ENCODE assay signal across 8 cellular contexts in genomic region chr11:66545701-66546367, GRCh38. TPM values are rescaled to one million over a fixed set of nuclear protein-coding genes. Genes with fewer than 3 reads are reported as not detected.
DNase-seq lines count a peak whose midpoint lies in the region; ATAC-seq and TF ChIP-seq lines count a peak whose summit lies in the region.

ZDHHC24 (minus strand) TSS chr11:66546048; CDS start chr11:66546003, 45 bp downstream.

- H3K9me3 ChIP-seq in PC-9 (ENCODE audit: insufficient read depth, low read depth) (no peaks in the 10 kb centered on the region), esophagus (ENCODE audit: control insufficient read depth in 2 of 2, insufficient read depth in 1 of 2, low read depth in 1 of 2, low read length in 1 of 2) (no peaks in the 10 kb centered on the region), mucosa of stomach (ENCODE audit: control insufficient read depth, low read length) (no peaks in the 10 kb centered on the region)

- no peak for TF ChIP-seq CTCF in PC-9 (conservative IDR thresholded peaks at IDR 0.05)

- CTCF ChIA-PET in PC-9 (lab: Charles Lee): interaction anchor here (0.6 kb wide), 2 partner anchors 79 to 1317 kb away, joined by 3 to 5 read pairs; partner anchors contain the start of gene PELI3

- no peaks in the 10 kb centered on the region for H3K36me3 ChIP-seq in PC-9 (ENCODE audit: low read depth)
- peaks cover 6 to 18% of the 10 kb centered on the region in 2 donors for H3K36me3 ChIP-seq in esophagus (ENCODE audit: control insufficient read depth in 2 of 2, insufficient read depth in 2 of 2, low read length in 1 of 2)
- H3K36me3 ChIP-seq in mucosa of stomach (ENCODE audit: control insufficient read depth, insufficient read depth, low read length): no peaks in the 10 kb centered on the region

- H2AFZ ChIP-seq in PC-9: peak within 1 kb of the TSS; percentile 90

- H3K9ac ChIP-seq in mucosa of stomach (ENCODE audit: low read length): peak within 1 kb of the TSS; percentile 79

- no peaks in the 10 kb centered on the region for H3K9me3 Mint-ChIP-seq in IgD-negative memory B cell

- H3F3A ChIP-seq in PC-9 (ENCODE audit: insufficient read depth, low read depth): peaks cover 14% of the 10 kb centered on the region; the same call in 1 of the 2 replicates

- H3K9me2 ChIP-seq in PC-9 (ENCODE audit: insufficient read depth): no peaks in the 10 kb centered on the region

- H3K27me3 Mint-ChIP-seq in IgD-negative memory B cell: no peaks in the 10 kb centered on the region

- H3K4me1 Mint-ChIP-seq in IgD-negative memory B cell: peaks cover 24 to 28% (median 28%) of the 10 kb centered on the region in 3 donors

- H3K4me3 ChIP-seq in PC-9: peak within 1 kb of the TSS; percentile 87
- peak within 1 kb of the TSS; percentile 59 to 87 for H3K4me3 ChIP-seq in esophagus (ENCODE audit: low read depth in 1 of 2, low read length in 2 of 2)
- peak within 1 kb of the TSS; percentile 61 for H3K4me3 ChIP-seq in mucosa of stomach (ENCODE audit: low read length)

- H3K4me2 ChIP-seq in PC-9: peak within 1 kb of the TSS; percentile 95

- H3K79me2 ChIP-seq in PC-9 (ENCODE audit: low read depth): no peaks in the 10 kb centered on the region

- H3K27ac Mint-ChIP-seq in IgD-negative memory B cell: peak within 1 kb of the TSS; percentile 61 to 95 (median 86)

- DNase-seq in DMS 273 treated with DMSO at 0.1 percent for 48 hours (lab: John Stamatoyannopoulos, UW): peak; percentile 85
- DNase-seq in PC-9: peak; percentile 89 to 98
- peak; percentile 87 for DNase-seq in activated T-cell treated with anti-CD3 and anti-CD28 coated beads, Interleukin-2, amount 50 U/mL, for 1 hour
- peak; percentile 59 to 63 for DNase-seq in stimulated activated CD8-positive, alpha-beta memory T cell treated with anti-CD3 and anti-CD28 coated beads, Interleukin-7, amount 100 ng/mL, for 1 hour (ENCODE audit: low read depth in 2 of 2)

- H3K4me3 Mint-ChIP-seq in IgD-negative memory B cell: peak within 1 kb of the TSS; percentile 84 to 97 (median 94)

- BruUV-seq in PC-9 (replicated peaks; lab: Mats Ljungman, UMichigan): no TSS peak

- H3K36me3 Mint-ChIP-seq in IgD-negative memory B cell: peaks cover 4% of the 10 kb centered on the region

- H3K27me3 ChIP-seq in PC-9 (ENCODE audit: insufficient read depth, low read depth): peaks cover 33% of the 10 kb centered on the region
- H3K27me3 ChIP-seq in esophagus (ENCODE audit: control insufficient read depth in 1 of 2, insufficient read depth in 2 of 2, low read length in 2 of 2): no peaks in the 10 kb centered on the region
- H3K27me3 ChIP-seq in mucosa of stomach (ENCODE audit: control insufficient read depth, insufficient read depth, low read length): peaks cover 11% of the 10 kb centered on the region

- intact Hi-C loops in PC-9 (cut with micrococcal nuclease; ENCODE audit: unreplicated experiment): loop anchor here (2.0 kb wide), 2 partner anchors 23 to 73 kb away; partner anchors contain the start of gene CTSF

- POLR2A ChIA-PET in PC-9 (lab: Charles Lee; ENCODE audit: unreplicated experiment): interaction anchor here (0.5 to 0.8 kb wide), 5 partner anchors 19 to 228 kb away, joined by 3 to 9 read pairs (median 6); partner anchors contain the start of genes CTSF and RBM14

- H4K20me1 ChIP-seq in PC-9 (ENCODE audit: insufficient read depth): no peaks in the 10 kb centered on the region

- no peak within 1 kb of the TSS for H3K27ac ChIP-seq in PC-9
- H3K27ac ChIP-seq in esophagus (ENCODE audit: low read depth in 2 of 2, low read length in 1 of 2): peak within 1 kb of the TSS; percentile 72 to 75

- WGBS in esophagus, 2 donors: 0 to 1% methylated on average over 64 to 71 of the region's 71 CpGs

- H3K4me1 ChIP-seq in PC-9 (replicated peaks; ENCODE audit: insufficient read depth): peaks cover 13% of the 10 kb centered on the region
- H3K4me1 ChIP-seq in esophagus (ENCODE audit: control insufficient read depth in 2 of 2, insufficient read depth in 2 of 2, low read length in 1 of 2): peaks cover 0 to 7% of the 10 kb centered on the region in 2 donors
- peaks cover 12% of the 10 kb centered on the region for H3K4me1 ChIP-seq in mucosa of stomach (ENCODE audit: control insufficient read depth, insufficient read depth, low read length)

- peak; percentile 88 for ATAC-seq in GM21529 (IDR thresholded peaks at IDR 0.05; ENCODE audit: unreplicated experiment)

RNA-seq across cellular contexts. Expression of gene ZDHHC24, which starts in this region (rescaled TPM):
- 21.6 TPM for polyA plus RNA-seq in IgD-negative memory B cell
- total RNA-seq in PC-9 (2021): 19.4 and 28.7 TPM in 2 replicates
- polyA plus RNA-seq in esophagus: 1 to 10 TPM; 5.9 to 6.0 TPM
